In genomic region chr11:46640034-46640788, GRCh38 we compare ENCODE assay signal across 13 cellular contexts. TPM values are rescaled to one million over a fixed set of nuclear protein-coding genes. Genes with fewer than 3 reads are reported as not detected.
DNase-seq lines count a peak whose midpoint lies in the region; ATAC-seq and TF ChIP-seq lines count a peak whose summit lies in the region.
"Had no signal": no experiment of that assay in that cellular context is flagged by ENCODE, and none has a peak within 500 bp of the region (broad histone marks: within the 10 kb centered on the region; RNA-seq: fewer than 3 reads in every experiment).

No MANE protein-coding gene starts in this region.

- H3K4me3 Mint-ChIP-seq in Caco-2 (ENCODE audit: unreplicated experiment): peak overlapping the region; percentile 19

- peaks cover 19% of the 10 kb centered on the region for H3K4me1 Mint-ChIP-seq in Caco-2 (ENCODE audit: low read depth, unreplicated experiment)

- intact Hi-C loops in Caco-2 (cut with micrococcal nuclease; ENCODE audit: unreplicated experiment): no loop called here

- peak overlapping the region; percentile 27; the same call in 1 of the 2 replicates for H3K27ac ChIP-seq in SK-N-MC

- peaks cover 28% of the 10 kb centered on the region for H3K36me3 Mint-ChIP-seq in Caco-2 (ENCODE audit: insufficient read depth, unreplicated experiment)

- H3K27me3 Mint-ChIP-seq in Caco-2 (ENCODE audit: insufficient read depth, unreplicated experiment): no peaks in the 10 kb centered on the region

- H3K9ac ChIP-seq in SK-N-MC (ENCODE audit: insufficient read length): no peak overlapping the region
- H3K9ac ChIP-seq: SK-N-SH had no signal

- CTCF ChIA-PET in Caco-2 (lab: Charles Lee): interaction anchor here (0.5 kb wide), 1 partner anchor 15 kb away, joined by 4 read pairs; no protein-coding TSS in a partner anchor

- no peak for ATAC-seq in GM21381 (IDR thresholded peaks at IDR 0.05; ENCODE audit: unreplicated experiment)

- no peak overlapping the region for H3K4me3 ChIP-seq in Caco-2 (ENCODE audit: low read depth, low read length)
- no peak overlapping the region for H3K4me3 ChIP-seq in SK-N-MC

- no TSS peak for BruUV-seq in Caco-2 (replicated peaks; lab: Mats Ljungman, UMichigan)

- peak overlapping the region; percentile 78 for H3K27ac Mint-ChIP-seq in Caco-2 (ENCODE audit: unreplicated experiment)

- no peaks in the 10 kb centered on the region for H3K9me3 Mint-ChIP-seq in Caco-2 (ENCODE audit: unreplicated experiment)

- POLR2A ChIA-PET in Caco-2 (lab: Charles Lee): no interaction called here

- no peaks in the 10 kb centered on the region for H3K9me3 ChIP-seq in Caco-2
- H3K9me3 ChIP-seq in SK-N-MC (ENCODE audit: low read depth, low read length): no peaks in the 10 kb centered on the region
- H3K9me3 ChIP-seq: SK-N-SH had no signal

- no peaks in the 10 kb centered on the region for H3K27me3 ChIP-seq in Caco-2 (replicated peaks; ENCODE audit: control insufficient read depth, insufficient read depth, low read length)

- no peak for TF ChIP-seq CTCF in Caco-2 (IDR thresholded peaks at IDR 0.05; ENCODE audit: insufficient read depth in 1 of 2, low read depth in 1 of 2, low read length in 1 of 2, severe bottlenecking in 1 of 2, unreplicated experiment in 1 of 2)

- DNase-seq in Caco-2 (no peak), SK-N-MC (ENCODE audit: low read depth, low spot score) (no peak), left kidney (ENCODE audit: low read depth, low spot score) (peak; percentile 17), renal cortical epithelial cell (ENCODE audit: low read depth) (peak; percentile 47), GF-D8 (lab: John Stamatoyannopoulos, UW) (no peak), ACHN (no peak)
- DNase-seq: NCI-H187, NCI-H510A treated with DMSO at 0.1 percent for 48 hours, NCI-H82, OCI-M1, SHP77, SK-N-SH had no signal

- H3K36me3 ChIP-seq in Caco-2 (ENCODE audit: control insufficient read depth, insufficient read depth, low read length): no peaks in the 10 kb centered on the region
- H3K36me3 ChIP-seq in SK-N-MC (ENCODE audit: insufficient read depth, low read length): peaks cover 10% of the 10 kb centered on the region

- in situ Hi-C loops in ACHN (cut with HindIII; ENCODE audit: low pct_ligation_motif_present, low pct_unique_long_range_greater_than_20kb, low sequenced_read_pairs): no loop called here

- peaks cover 21% of the 10 kb centered on the region for H3K4me1 ChIP-seq in Caco-2

RNA-seq across cellular contexts. Expression of gene ATG13, which starts 22.9 kb away (rescaled TPM):
- total RNA-seq in Caco-2 (2022) (75.9 and 101 TPM in 2 replicates), renal cortical epithelial cell (78.5 and 80.2 TPM in 2 replicates)

RNA-seq across cellular contexts. Expression of gene HARBI1, which starts 23.2 kb away (rescaled TPM):
- total RNA-seq in Caco-2 (2022) (7.6 and 9.1 TPM in 2 replicates), renal cortical epithelial cell (4.3 and 6.8 TPM in 2 replicates)

RNA-seq across cellular contexts. Expression of gene AMBRA1, which starts 46.4 kb away (rescaled TPM):
- total RNA-seq in Caco-2 (2022): 48.1 and 51.5 TPM in 2 replicates
- total RNA-seq in renal cortical epithelial cell: 24.0 and 38.3 TPM in 2 replicates

Comparison
In these comparisons a context has a peak if more than half of its experiments do, and no peak if none do; other contexts are left out.
1. DNase-seq: peak in left kidney (single experiment) and renal cortical epithelial cell (single experiment); none in Caco-2 (0 of 2), SK-N-MC (single experiment), GF-D8 (single experiment) and ACHN (single experiment).